ENCODE assay signal across 25 cellular contexts in the genomic region with DNA sequence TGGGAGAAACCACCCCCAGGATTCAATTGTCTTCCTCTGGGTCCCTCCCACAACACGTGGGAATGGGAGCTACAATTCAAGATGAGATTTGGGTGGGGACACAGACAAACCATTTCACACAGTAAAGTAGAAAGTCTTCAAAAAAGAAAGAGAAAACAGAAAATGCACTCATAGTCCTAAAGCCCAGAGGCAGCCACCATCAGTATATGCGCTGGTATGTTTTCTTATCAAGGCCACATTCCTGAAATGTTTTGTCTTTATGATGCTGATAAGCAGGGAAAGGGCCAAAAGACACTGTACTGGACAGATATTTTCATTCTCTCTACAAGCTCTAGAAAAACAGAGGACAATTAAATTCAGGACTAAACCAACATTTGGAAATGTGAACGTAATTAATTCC.
"Had no signal": no experiment of that assay in that cellular context is flagged by ENCODE, and none has a peak within 500 bp of the region (broad histone marks: within the 10 kb centered on the region; RNA-seq: fewer than 3 reads in every experiment).

No MANE protein-coding gene starts in this region.

- H3K36me3 Mint-ChIP-seq: activated naive CD4-positive, alpha-beta T cell treated with anti-CD3 and anti-CD28 coated beads, Interleukin-2, amount 50 U/mL, for 24 hours; stimulated activated effector memory CD8-positive, alpha-beta T cell treated with anti-CD3 and anti-CD28 coated beads, Interleukin-12 subunit alpha, Interleukin-12 subunit beta, amount 100 ng/mL, for 72 hours; T-cell had no signal

- DNase-seq: activated CD4-positive, alpha-beta T cell treated with anti-CD3 and anti-CD28 coated beads for 1 hour; activated CD4-positive, alpha-beta T cell treated with anti-CD3 and anti-CD28 coated beads, Interleukin-2, amount 50 U/mL, for 1 hour; activated CD8-positive, alpha-beta T cell treated with anti-CD3 and anti-CD28 coated beads, Interleukin-2, amount 10 ng/mL, durations not matched to agents 7 days and 5 days; activated gamma-delta T cell treated with Interleukin-2 at 50 U/mL for 16 hours; aorta; effector CD4-positive, alpha-beta T cell; erythroblast; foreskin melanocyte; glutamatergic neuron; hypothalamus; mucosa of descending colon; posterior cingulate gyrus; small intestine; stimulated activated CD4-positive, alpha-beta T cell treated with anti-CD3 and anti-CD28 coated beads, Interleukin-2, amount 100 ng/mL, for 24 hours; stimulated activated naive CD8-positive, alpha-beta T cell treated with anti-CD3 and anti-CD28 coated beads, Interleukin-15, amount 100 ng/mL, for 72 hours; T-cell; tibial artery; WERI-Rb-1 had no signal

- H3K27me3 Mint-ChIP-seq: activated naive CD4-positive, alpha-beta T cell treated with anti-CD3 and anti-CD28 coated beads, Interleukin-2, amount 50 U/mL, for 24 hours; stimulated activated naive CD8-positive, alpha-beta T cell treated with anti-CD3 and anti-CD28 coated beads, Interleukin-15, amount 100 ng/mL, for 72 hours had no signal

- H3K4me3 ChIP-seq: breast epithelium, mucosa of descending colon, tibial artery had no signal

- H3K4me1 ChIP-seq: breast epithelium, tibial artery had no signal

- ATAC-seq: activated CD8-positive, alpha-beta T cell treated with anti-CD3 and anti-CD28 coated beads, Interleukin-2, amount 10 ng/mL, durations not matched to agents 7 days and 5 days; mucosa of descending colon; sciatic nerve; stimulated activated effector memory CD8-positive, alpha-beta T cell treated with anti-CD3 and anti-CD28 coated beads, Interleukin-12 subunit alpha, Interleukin-12 subunit beta, amount 100 ng/mL, for 72 hours; stimulated activated naive CD8-positive, alpha-beta T cell treated with anti-CD3 and anti-CD28 coated beads, Interleukin-15, amount 100 ng/mL, for 72 hours; T-cell had no signal

- H3K4me1 Mint-ChIP-seq: activated naive CD4-positive, alpha-beta T cell treated with anti-CD3 and anti-CD28 coated beads, Interleukin-2, amount 50 U/mL, for 24 hours; neural crest cell; stimulated activated effector memory CD8-positive, alpha-beta T cell treated with anti-CD3 and anti-CD28 coated beads, Interleukin-12 subunit alpha, Interleukin-12 subunit beta, amount 100 ng/mL, for 72 hours; stimulated activated naive CD8-positive, alpha-beta T cell treated with anti-CD3 and anti-CD28 coated beads, Interleukin-15, amount 100 ng/mL, for 72 hours; T-cell had no signal

- H3K27me3 ChIP-seq: tibial artery had no signal

- H3K36me3 ChIP-seq: breast epithelium, tibial artery, WERI-Rb-1 had no signal

- H3K9me3 Mint-ChIP-seq: activated naive CD4-positive, alpha-beta T cell treated with anti-CD3 and anti-CD28 coated beads, Interleukin-2, amount 50 U/mL, for 24 hours; neural crest cell; stimulated activated effector memory CD8-positive, alpha-beta T cell treated with anti-CD3 and anti-CD28 coated beads, Interleukin-12 subunit alpha, Interleukin-12 subunit beta, amount 100 ng/mL, for 72 hours; stimulated activated naive CD8-positive, alpha-beta T cell treated with anti-CD3 and anti-CD28 coated beads, Interleukin-15, amount 100 ng/mL, for 72 hours; T-helper 2 cell treated with Interferon-gamma antibody and Interleukin-4, amounts not matched to agents 5 μg/mL and 100 μg/mL, for 36 hours had no signal

- H3K4me3 Mint-ChIP-seq: activated CD8-positive, alpha-beta T cell treated with anti-CD3 and anti-CD28 coated beads, Interleukin-2, amount 10 ng/mL, durations not matched to agents 7 days and 5 days; activated naive CD4-positive, alpha-beta T cell treated with anti-CD3 and anti-CD28 coated beads, Interleukin-2, amount 50 U/mL, for 24 hours; activated T-helper 1 cell treated with anti-CD3 and anti-CD28 coated beads, Interleukin-12 subunit alpha, Interleukin-12 subunit beta, Interleukin-2, Interleukin-4 antibody, amounts not matched to agents 30 ng/mL and 10 ng/mL and 1 ng/mL, durations not matched to agents 14 hours and 24 hours and 36 hours; neural crest cell; stimulated activated effector memory CD8-positive, alpha-beta T cell treated with anti-CD3 and anti-CD28 coated beads, Interleukin-12 subunit alpha, Interleukin-12 subunit beta, amount 100 ng/mL, for 72 hours; stimulated activated naive CD8-positive, alpha-beta T cell treated with anti-CD3 and anti-CD28 coated beads, Interleukin-15, amount 100 ng/mL, for 72 hours; T-cell; T-helper 2 cell treated with Interferon-gamma antibody and Interleukin-4, amounts not matched to agents 5 μg/mL and 100 μg/mL, for 36 hours had no signal

- H3K27ac ChIP-seq: breast epithelium, tibial artery, WERI-Rb-1 had no signal

- H3K9me3 ChIP-seq: breast epithelium, mucosa of descending colon, tibial artery had no signal

- H3K27ac Mint-ChIP-seq: activated CD8-positive, alpha-beta T cell treated with anti-CD3 and anti-CD28 coated beads, Interleukin-2, amount 10 ng/mL, durations not matched to agents 7 days and 5 days; activated naive CD4-positive, alpha-beta T cell treated with anti-CD3 and anti-CD28 coated beads, Interleukin-2, amount 50 U/mL, for 24 hours; activated T-helper 1 cell treated with anti-CD3 and anti-CD28 coated beads, Interleukin-12 subunit alpha, Interleukin-12 subunit beta, Interleukin-2, Interleukin-4 antibody, amounts not matched to agents 30 ng/mL and 10 ng/mL and 1 ng/mL, durations not matched to agents 14 hours and 24 hours and 36 hours; stimulated activated effector memory CD8-positive, alpha-beta T cell treated with anti-CD3 and anti-CD28 coated beads, Interleukin-12 subunit alpha, Interleukin-12 subunit beta, amount 100 ng/mL, for 72 hours; stimulated activated naive CD8-positive, alpha-beta T cell treated with anti-CD3 and anti-CD28 coated beads, Interleukin-15, amount 100 ng/mL, for 72 hours; T-cell; T-helper 2 cell treated with Interferon-gamma antibody and Interleukin-4, amounts not matched to agents 5 μg/mL and 100 μg/mL, for 36 hours had no signal
